11 cellular contexts compared by ENCODE assay signal in the genomic region with DNA sequence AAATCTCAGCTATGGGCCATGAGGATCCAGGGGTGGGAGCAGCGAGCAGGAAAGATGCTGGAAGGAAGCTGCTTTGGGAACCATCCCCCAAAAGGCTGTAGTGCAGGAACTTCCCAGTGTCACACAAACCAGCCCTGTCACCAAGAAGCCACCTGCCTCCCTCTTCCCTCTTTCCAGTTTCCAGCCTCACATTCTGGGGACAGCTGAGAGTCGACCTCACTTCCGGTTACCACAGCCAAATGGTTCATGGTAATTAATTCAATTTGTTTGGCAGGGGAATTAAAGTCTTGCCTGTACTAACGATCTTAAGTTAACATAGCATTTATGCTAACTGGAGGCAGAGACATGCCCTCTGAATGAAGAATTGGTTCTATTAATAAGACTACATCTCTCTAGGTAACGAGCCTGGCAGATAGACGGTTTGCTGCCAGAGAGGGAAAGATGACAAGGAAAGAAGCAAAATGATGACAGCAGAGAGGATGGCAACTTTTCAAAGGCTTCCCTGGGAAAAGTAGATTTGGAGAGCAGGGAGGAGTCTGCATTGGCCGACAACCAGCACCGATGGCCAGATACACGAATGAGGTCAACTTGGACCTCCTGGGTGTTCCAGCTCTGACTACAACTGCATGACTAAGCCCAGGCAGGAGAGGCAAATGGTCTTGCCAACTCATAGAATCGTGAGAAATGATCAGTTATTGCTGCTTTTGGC.
DNase-seq lines count a peak whose midpoint lies in the region; ATAC-seq, FAIRE-seq and TF ChIP-seq lines count a peak whose summit lies in the region.
"Had no signal": no experiment of that assay in that cellular context is flagged by ENCODE, and none has a peak within 500 bp of the region (broad histone marks: within the 10 kb centered on the region; RNA-seq: fewer than 3 reads in every experiment).

No MANE protein-coding gene starts in this region.

- dilution Hi-C loops in mammary epithelial cell (cut with HindIII; ENCODE audit: low sequenced_read_pairs), result loop anchor here (5.0 kb wide), 2 partner anchors 68 to 87 kb away; no protein-coding TSS in a partner anchor

- no peak for TF ChIP-seq CTCF in mammary epithelial cell (conservative IDR thresholded peaks at IDR 0.05 in 1 of 2, IDR thresholded peaks at IDR 0.05 in 1 of 2; ENCODE audit: extremely low read depth in 1 of 2, insufficient read depth in 1 of 2, low read depth in 1 of 2, low read length in 2 of 2)
- TF ChIP-seq CTCF in uterus (IDR thresholded peaks at IDR 0.05), result no peak
- TF ChIP-seq CTCF in D721Med (IDR thresholded peaks at IDR 0.05; ENCODE audit: insufficient read depth, missing control alignments), result no peak

- WGBS in mammary epithelial cell (ENCODE audit: low coverage, missing lambda C conversion rate), result 28% methylated on average over 7 of the region's 10 CpGs

- H2AFZ ChIP-seq in mammary epithelial cell (ENCODE audit: low read depth, low read length), result no peak overlapping the region

- ATAC-seq in GM18511 (IDR thresholded peaks at IDR 0.05; ENCODE audit: unreplicated experiment), result no peak
- ATAC-seq: A549 had no signal

- intact Hi-C loops in mammary epithelial cell (cut with micrococcal nuclease) (loop anchor here (5.0 kb wide), 1 partner anchor 62 kb away; a partner anchor contains a TSS), uterus (cut with DNase I; ENCODE audit: low total_unique reads) (no loop called here)

- H3K9ac ChIP-seq in mammary epithelial cell (ENCODE audit: insufficient read depth, low read length), result no peak overlapping the region

- H3K4me1 ChIP-seq in mammary epithelial cell (ENCODE audit: insufficient read depth, low read length), result peaks cover 15% of the 10 kb centered on the region
- peaks cover 0 to 12% of the 10 kb centered on the region in 2 donors for H3K4me1 ChIP-seq in uterus
- H3K4me1 ChIP-seq: A549 had no signal

- no TSS peak for BruUV-seq in mammary epithelial cell (replicated peaks; lab: Mats Ljungman, UMichigan)

- H3K4me2 ChIP-seq in mammary epithelial cell (ENCODE audit: insufficient read depth, low read depth, low read length), result no peak overlapping the region
- H3K4me2 ChIP-seq: A549 had no signal

- H3K9me3 ChIP-seq in mammary epithelial cell (replicated peaks; ENCODE audit: insufficient read depth, low read length), result no peaks in the 10 kb centered on the region
- no peaks in the 10 kb centered on the region for H3K9me3 ChIP-seq in uterus
- H3K9me3 ChIP-seq: A549 had no signal

- no peaks in the 10 kb centered on the region for H3K79me2 ChIP-seq in mammary epithelial cell (ENCODE audit: insufficient read depth, low read length)

- H3K36me3 ChIP-seq in mammary epithelial cell (ENCODE audit: insufficient read depth, low read length) (no peaks in the 10 kb centered on the region), uterus (no peaks in the 10 kb centered on the region)

- no peaks in the 10 kb centered on the region for H4K20me1 ChIP-seq in mammary epithelial cell (ENCODE audit: insufficient read depth, low read length)

- TF ChIP-seq POLR2A in uterus (IDR thresholded peaks at IDR 0.05), result no peak

- CTCF ChIA-PET in mammary epithelial cell (lab: Charles Lee; ENCODE audit: low non-redundant PET), result no interaction called here

- H3K27me3 ChIP-seq in mammary epithelial cell (ENCODE audit: insufficient read depth, low read length) (no peaks in the 10 kb centered on the region), uterus (no peaks in the 10 kb centered on the region)

- DNase-seq in NCI-H82 (lab: John Stamatoyannopoulos, UW) (peak; percentile 45), NCI-H82 treated with DMSO at 0.1 percent for 48 hours (lab: John Stamatoyannopoulos, UW; ENCODE audit: unreplicated experiment) (no peak), mammary epithelial cell (peak; percentile 54), medulla oblongata (ENCODE audit: extremely low spot score) (peak; percentile 24), uterus (peak; percentile 83 to 86), NCI-H1048 (lab: John Stamatoyannopoulos, UW) (no peak), D721Med (ENCODE audit: insufficient read length, low spot score) (no peak)
- DNase-seq: mesendoderm had no signal

- no peak for FAIRE-seq in D721Med (lab: Jason Lieb, UNC)
- FAIRE-seq: A549, GM12892 had no signal

- H3K27ac ChIP-seq in mammary epithelial cell (ENCODE audit: insufficient read depth, low read depth, low read length) (no peak overlapping the region), uterus (peak overlapping the region; percentile 44 to 74)
- H3K27ac ChIP-seq: A549 had no signal

- in situ Hi-C loops in mammary epithelial cell (cut with MboI; ENCODE audit: low sequenced_read_pairs in 2 of 2), result no loop called here

- H3K4me3 ChIP-seq in mammary epithelial cell (replicated peaks in 1 of 3; ENCODE audit: insufficient read depth in 1 of 3, low read depth in 2 of 3, low read length in 3 of 3), result no peak overlapping the region
- H3K4me3 ChIP-seq in uterus, result no peak overlapping the region
- H3K4me3 ChIP-seq: A549 had no signal

Comparison
In these comparisons a context has a peak if more than half of its experiments do, and no peak if none do; other contexts are left out.
1. DNase-seq: peak in NCI-H82 (single experiment), mammary epithelial cell (single experiment), medulla oblongata (single experiment) and uterus (2 of 2); none in NCI-H82 treated with DMSO at 0.1 percent for 48 hours (single experiment), NCI-H1048 (single experiment) and D721Med (single experiment).